28 cellular contexts compared by ENCODE assay signal in genomic region chr2:132519566-132519965, GRCh38.
"Had no signal": no experiment of that assay in that cellular context is flagged by ENCODE, and none has a peak within 500 bp of the region (broad histone marks: within the 10 kb centered on the region; RNA-seq: fewer than 3 reads in every experiment).

No MANE protein-coding gene starts in this region.

- ATAC-seq: effector memory CD8-positive, alpha-beta T cell; gastroesophageal sphincter; left cardiac atrium; naive thymus-derived CD4-positive, alpha-beta T cell; psoas muscle; stimulated activated effector memory CD8-positive, alpha-beta T cell treated with anti-CD3 and anti-CD28 coated beads, Interleukin-12 subunit alpha, Interleukin-12 subunit beta, amount 100 ng/mL, for 72 hours had no signal

- H3K27ac ChIP-seq: ascending aorta, cardiac muscle cell, gastroesophageal sphincter, ovary, psoas muscle, sigmoid colon, thoracic aorta had no signal

- DNase-seq: activated CD4-positive, alpha-beta memory T cell treated with anti-CD3 and anti-CD28 coated beads for 36 hours; activated CD4-positive, alpha-beta T cell treated with anti-CD3 and anti-CD28 coated beads, Interleukin-2, amount 10 ng/mL, durations not matched to agents 24 days and 14 days; activated CD4-positive, CD25-positive, alpha-beta regulatory T cell treated with anti-CD3 and anti-CD28 coated beads, Interleukin-2, amount 50 U/mL, for 72 hours; activated CD8-positive, alpha-beta memory T cell treated with anti-CD3 and anti-CD28 coated beads, Interleukin-2, amount 50 U/mL, for 4 hours; activated gamma-delta T cell; activated naive CD4-positive, alpha-beta T cell treated with anti-CD3 and anti-CD28 coated beads, Interleukin-2, amount 10 ng/mL, durations not matched to agents 7 days and 5 days; activated naive CD8-positive, alpha-beta T cell treated with anti-CD3 and anti-CD28 coated beads, Interleukin-2, amount 10 ng/mL, durations not matched to agents 7 days and 5 days; activated T-cell treated with anti-CD3 and anti-CD28 coated beads, Interleukin-2, amount 50 U/mL, for 1 hour; cortex of kidney; effector memory CD8-positive, alpha-beta T cell; erythroblast; head of caudate nucleus; hippocampal formation; left cardiac atrium; midbrain; naive thymus-derived CD4-positive, alpha-beta T cell; ovary; psoas muscle; sigmoid colon; small intestine; stimulated activated CD4-positive, alpha-beta T cell treated with anti-CD3 and anti-CD28 coated beads, Interleukin-4, amount 100 ng/mL, for 24 hours; T-helper 9 cell; trophoblast cell had no signal
